18 cellular contexts compared by ENCODE assay signal in the genomic region with DNA sequence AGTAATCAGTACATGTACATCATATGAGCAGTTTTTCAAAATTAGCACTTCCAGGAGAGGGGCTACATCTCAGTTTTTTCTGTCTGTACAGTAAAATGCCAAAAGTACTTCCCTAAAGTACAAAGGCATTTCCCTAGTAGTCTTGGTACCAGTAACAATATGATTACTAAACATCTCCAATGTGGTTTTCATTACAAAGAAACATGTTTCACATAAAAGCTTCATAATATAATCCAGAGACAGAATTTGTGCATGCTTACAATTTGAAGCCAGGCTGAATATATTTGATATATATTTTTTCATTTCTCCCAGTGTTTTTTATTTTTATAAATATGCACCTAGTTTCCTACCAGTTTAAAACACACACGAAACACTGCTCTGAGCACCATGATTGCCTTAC.
DNase-seq lines count a peak whose midpoint lies in the region; ATAC-seq and TF ChIP-seq lines count a peak whose summit lies in the region.
"Had no signal": no experiment of that assay in that cellular context is flagged by ENCODE, and none has a peak within 500 bp of the region (broad histone marks: within the 10 kb centered on the region; RNA-seq: fewer than 3 reads in every experiment).

No MANE protein-coding gene starts in this region.

- no peaks in the 10 kb centered on the region for H3K36me3 ChIP-seq in breast epithelium

- H3K4me1 ChIP-seq in breast epithelium, result no peaks in the 10 kb centered on the region
- H3K4me1 ChIP-seq: BLaER1 treated with 17β-estradiol and CSF1 and Interleukin-3, amounts not matched to agents 10 nM and 100 nM had no signal

- peak; percentile 67 for ATAC-seq in SK-N-SH treated with all-trans-retinoic acid at 6 μM for 48 hours
- ATAC-seq in HG02885 (IDR thresholded peaks at IDR 0.05; ENCODE audit: poor library complexity, unreplicated experiment), result no peak
- ATAC-seq: Right ventricle myocardium inferior had no signal

- no peaks in the 10 kb centered on the region for H3K9me3 Mint-ChIP-seq in MCF 10A (ENCODE audit: unreplicated experiment)
- no peaks in the 10 kb centered on the region for H3K9me3 Mint-ChIP-seq in HFFc6
- H3K9me3 Mint-ChIP-seq: CD4-positive, alpha-beta memory T cell; T-helper 1 cell treated with Interleukin-12 subunit alpha and Interleukin-12 subunit beta and Interleukin-4 antibody, amounts not matched to agents 30 μg/mL and 1 μg/mL, for 36 hours had no signal

- TF ChIP-seq CTCF in MCF 10A (IDR thresholded peaks at IDR 0.05; ENCODE audit: unreplicated experiment) (no peak), breast epithelium (IDR thresholded peaks at IDR 0.05) (no peak), HFFc6 (IDR thresholded peaks at IDR 0.05) (no peak), GM13977 (IDR thresholded peaks at IDR 0.05; ENCODE audit: extremely low read depth, insufficient read depth, missing control alignments) (no peak)

- H3K27ac Mint-ChIP-seq in MCF 10A (ENCODE audit: low read depth, unreplicated experiment) (no peak overlapping the region), HFFc6 (no peak overlapping the region)
- H3K27ac Mint-ChIP-seq: T-helper 1 cell treated with Interleukin-12 subunit alpha and Interleukin-12 subunit beta and Interleukin-4 antibody, amounts not matched to agents 30 μg/mL and 1 μg/mL, for 36 hours had no signal

- no peak overlapping the region for H3K4me3 ChIP-seq in breast epithelium
- H3K4me3 ChIP-seq: BLaER1 treated with 17β-estradiol and CSF1 and Interleukin-3, amounts not matched to agents 10 nM and 100 nM; SJSA1 had no signal

- H3K36me3 Mint-ChIP-seq in MCF 10A (ENCODE audit: insufficient read depth, unreplicated experiment) (peaks cover 32% of the 10 kb centered on the region), HFFc6 (ENCODE audit: low read depth) (0 out of 2 replicates have a peak, but pooled peaks cover 4% of the 10 kb centered on the region)

- H3K4me3 Mint-ChIP-seq in MCF 10A (ENCODE audit: unreplicated experiment), result no peak overlapping the region
- no peak overlapping the region for H3K4me3 Mint-ChIP-seq in HFFc6
- H3K4me3 Mint-ChIP-seq: CD4-positive, alpha-beta memory T cell; T-helper 1 cell treated with Interleukin-12 subunit alpha and Interleukin-12 subunit beta and Interleukin-4 antibody, amounts not matched to agents 30 μg/mL and 1 μg/mL, for 36 hours had no signal

- intact Hi-C loops in MCF 10A (cut with micrococcal nuclease), result no loop called here
- intact Hi-C loops in breast epithelium (cut with DNase I; ENCODE audit: low total_unique reads), result no loop called here

- no peaks in the 10 kb centered on the region for H3K27me3 Mint-ChIP-seq in MCF 10A (ENCODE audit: insufficient read depth, unreplicated experiment)
- H3K27me3 Mint-ChIP-seq in HFFc6 (ENCODE audit: insufficient read depth), result no peaks in the 10 kb centered on the region; the same call in 1 of the 2 replicates
- H3K27me3 Mint-ChIP-seq: CD4-positive, alpha-beta memory T cell had no signal

- no peaks in the 10 kb centered on the region for H3K27me3 ChIP-seq in breast epithelium
- H3K27me3 ChIP-seq: BLaER1 treated with 17β-estradiol and CSF1 and Interleukin-3, amounts not matched to agents 10 nM and 100 nM; SJSA1 had no signal

- TF ChIP-seq POLR2A in breast epithelium (IDR thresholded peaks at IDR 0.05), result no peak

- in situ Hi-C loops in GM13977 (cut with MboI; ENCODE audit: low pct_unique_long_range_greater_than_20kb, low sequenced_read_pairs, unreplicated experiment), result no loop called here

- no peak overlapping the region for H3K27ac ChIP-seq in breast epithelium
- H3K27ac ChIP-seq: BLaER1 treated with 17β-estradiol and CSF1 and Interleukin-3, amounts not matched to agents 10 nM and 100 nM; SJSA1 had no signal

- CTCF ChIA-PET in MCF 10A (lab: Yijun Ruan, JAX), result no interaction called here

- POLR2A ChIA-PET in MCF 10A (lab: Yijun Ruan, JAX), result no interaction called here

- no peaks in the 10 kb centered on the region for H3K4me1 Mint-ChIP-seq in MCF 10A (ENCODE audit: insufficient read depth, unreplicated experiment)
- H3K4me1 Mint-ChIP-seq in HFFc6 (ENCODE audit: low read depth), result no peaks in the 10 kb centered on the region

- BruUV-seq in MCF 10A (replicated peaks; lab: Mats Ljungman, UMichigan), result TSS peak; percentile 19

- DNase-seq in MCF 10A (ENCODE audit: unreplicated experiment), result no peak
- DNase-seq in breast epithelium (ENCODE audit: low spot score in 2 of 2), result no peak
- peak; percentile 77 for DNase-seq in fibroblast of peridontal ligament (ENCODE audit: extremely low read depth)
- no peak for DNase-seq in midbrain (lab: John Stamatoyannopoulos, UW)
- DNase-seq in HFFc6, result no peak
- DNase-seq in GM13977 (ENCODE audit: low spot score), result no peak
- DNase-seq: CD4-positive, alpha-beta memory T cell; DMS153; MM.1S; NCI-H2171 treated with DMSO at 0.1 percent for 48 hours; NCI-H524 treated with DMSO at 0.1 percent for 48 hours; NCI-H82 had no signal

- no peaks in the 10 kb centered on the region for H3K9me3 ChIP-seq in breast epithelium
- H3K9me3 ChIP-seq: BLaER1 treated with 17β-estradiol and CSF1 and Interleukin-3, amounts not matched to agents 10 nM and 100 nM; SJSA1 had no signal

TF ChIP-seq in SK-N-SH treated with all-trans-retinoic acid at 6 μM for 48 hours, 23 proteins besides CTCF, POLR2A, EP300 and RAD21:
- no peak for TF ChIP-seq ZC3H10 (CRISPR knock-in tag; IDR thresholded peaks at IDR 0.05)
- no peak for TF ChIP-seq ESRRG (CRISPR knock-in tag; IDR thresholded peaks at IDR 0.05)
- TF ChIP-seq ISL1 (CRISPR knock-in tag; IDR thresholded peaks at IDR 0.05), result no peak
- TF ChIP-seq TCF4 (CRISPR knock-in tag; IDR thresholded peaks at IDR 0.05; ENCODE audit: borderline replicate concordance), result peak; percentile 55; the same call in 1 of the 2 replicates
